In genomic region chr7:123820864-123821263, GRCh38 we compare ENCODE assay signal across 41 cellular contexts. TPM values are rescaled to one million over a fixed set of nuclear protein-coding genes. Genes with fewer than 3 reads are reported as not detected.
"Had no signal": no experiment of that assay in that cellular context is flagged by ENCODE, and none has a peak within 500 bp of the region (broad histone marks: within the 10 kb centered on the region; RNA-seq: fewer than 3 reads in every experiment).

No MANE protein-coding gene starts in this region.

- DNase-seq: activated effector memory CD4-positive, alpha-beta T cell treated with anti-CD3 and anti-CD28 coated beads, Interleukin-2, amount 50 U/mL, for 16 hours; activated effector memory CD4-positive, alpha-beta T cell treated with Interleukin-2 at 50 U/mL for 16 hours; activated gamma-delta T cell; activated gamma-delta T cell treated with Interleukin-2 at 50 U/mL for 16 hours; activated naive CD4-positive, alpha-beta T cell; activated naive CD4-positive, alpha-beta T cell treated with anti-CD3 and anti-CD28 coated beads for 36 hours; activated naive CD4-positive, alpha-beta T cell treated with anti-CD3 and anti-CD28 coated beads, Interleukin-2, amount 10 ng/mL, durations not matched to agents 7 days and 5 days; activated naive CD4-positive, alpha-beta T cell treated with anti-CD3 and anti-CD28 coated beads, Interleukin-2, amount 50 U/mL, for 16 hours; activated naive CD4-positive, alpha-beta T cell treated with Interleukin-2 at 50 U/mL for 16 hours; activated naive CD8-positive, alpha-beta T cell treated with anti-CD3 and anti-CD28 coated beads for 36 hours; activated naive CD8-positive, alpha-beta T cell treated with anti-CD3 and anti-CD28 coated beads, Interleukin-2, amount 10 ng/mL, durations not matched to agents 7 days and 5 days; activated naive CD8-positive, alpha-beta T cell treated with anti-CD3 and anti-CD28 coated beads, Interleukin-2, amount 50 U/mL, for 24 hours; activated T-cell treated with anti-CD3 and anti-CD28 coated beads, Interleukin-2, amount 50 U/mL, for 1 hour; activated T-cell treated with anti-CD3 and anti-CD28 coated beads, Interleukin-2, amount 50 U/mL, for 24 hours; activated T-cell treated with anti-CD3 and anti-CD28 coated beads, Interleukin-2, amount 50 U/mL, for 4 hours; activated T-cell treated with anti-CD3 and anti-CD28 coated beads, Interleukin-2, amount 50 U/mL, for 48 hours; activated T-cell treated with anti-CD3 and anti-CD28 coated beads, Interleukin-2, amount 50 U/mL, for 72 hours; adrenal gland; amniotic stem cell; amygdala; anterior cingulate cortex; aorta; body of pancreas; brain microvascular endothelial cell; caudate nucleus; central memory CD4-positive, alpha-beta T cell; cerebellar nuclear complex had no signal

- ATAC-seq: activated naive CD4-positive, alpha-beta T cell treated with anti-CD3 and anti-CD28 coated beads, Interleukin-2, amount 50 U/mL, for 72 hours; activated naive CD8-positive, alpha-beta T cell treated with anti-CD3 and anti-CD28 coated beads, Interleukin-2, amount 50 U/mL, for 24 hours; activated T-cell treated with anti-CD3 and anti-CD28 coated beads, Interleukin-2, amount 50 U/mL, for 4 hours; activated T-cell treated with anti-CD3 and anti-CD28 coated beads, Interleukin-2, amount 50 U/mL, for 72 hours; activated T-helper 17 cell treated with anti-CD3 and anti-CD28 coated beads, Interleukin-2, amount 50 U/mL, for 72 hours; body of pancreas had no signal

- H3K4me1 ChIP-seq: adrenal gland, ascending aorta had no signal

- H3K9me3 Mint-ChIP-seq: activated naive CD4-positive, alpha-beta T cell treated with anti-CD3 and anti-CD28 coated beads for 36 hours; activated naive CD4-positive, alpha-beta T cell treated with anti-CD3 and anti-CD28 coated beads, Interleukin-2, amount 10 ng/mL, durations not matched to agents 7 days and 5 days; activated naive CD8-positive, alpha-beta T cell treated with anti-CD3 and anti-CD28 coated beads, Interleukin-2, amount 10 ng/mL, durations not matched to agents 7 days and 5 days; activated naive CD8-positive, alpha-beta T cell treated with anti-CD3 and anti-CD28 coated beads, Interleukin-2, amount 50 U/mL, for 24 hours; activated T-cell treated with anti-CD3 and anti-CD28 coated beads, Interleukin-2, amount 50 U/mL, for 24 hours; activated T-cell treated with anti-CD3 and anti-CD28 coated beads, Interleukin-2, amount 50 U/mL, for 4 hours; activated T-cell treated with anti-CD3 and anti-CD28 coated beads, Interleukin-2, amount 50 U/mL, for 72 hours; activated T-helper 1 cell treated with anti-CD3 and anti-CD28 coated beads, Interleukin-12 subunit alpha, Interleukin-12 subunit beta, Interleukin-2, Interleukin-4 antibody, amounts not matched to agents 30 ng/mL and 10 ng/mL and 1 ng/mL, durations not matched to agents 14 hours and 24 hours and 36 hours; activated T-helper 17 cell treated with anti-CD3 and anti-CD28 coated beads, Interleukin-2, amount 50 U/mL, for 72 hours; activated T-helper 2 cell treated with anti-CD3 and anti-CD28 coated beads, Interferon-gamma antibody, Interleukin-2, Interleukin-4, amounts not matched to agents 10 μg/mL and 5 μg/mL and 100 μg/mL, durations not matched to agents 14 hours and 24 hours and 36 hours; brain; central memory CD8-positive, alpha-beta T cell had no signal

- H3K27me3 ChIP-seq: adrenal gland, ascending aorta, body of pancreas, brain microvascular endothelial cell, cardiac muscle cell had no signal

- H3K36me3 ChIP-seq: adrenal gland, ascending aorta, brain microvascular endothelial cell, cardiac muscle cell had no signal

- H3K27me3 Mint-ChIP-seq: activated naive CD4-positive, alpha-beta T cell treated with anti-CD3 and anti-CD28 coated beads, Interleukin-2, amount 10 ng/mL, durations not matched to agents 7 days and 5 days; activated naive CD8-positive, alpha-beta T cell; brain had no signal

- H3K4me1 Mint-ChIP-seq: brain had no signal

- H3K4me3 ChIP-seq: adrenal gland, ascending aorta, body of pancreas, cardiac muscle cell had no signal

- H3K9me3 ChIP-seq: adrenal gland, ascending aorta, body of pancreas had no signal

- H3K36me3 Mint-ChIP-seq: activated naive CD4-positive, alpha-beta T cell treated with anti-CD3 and anti-CD28 coated beads, Interleukin-2, amount 10 ng/mL, durations not matched to agents 7 days and 5 days; activated naive CD8-positive, alpha-beta T cell; activated naive CD8-positive, alpha-beta T cell treated with anti-CD3 and anti-CD28 coated beads for 36 hours; activated naive CD8-positive, alpha-beta T cell treated with anti-CD3 and anti-CD28 coated beads, Interleukin-2, amount 10 ng/mL, durations not matched to agents 7 days and 5 days; brain had no signal

- H3K27ac ChIP-seq: adrenal gland, ascending aorta, body of pancreas, brain microvascular endothelial cell, cardiac muscle cell had no signal

- H3K27ac Mint-ChIP-seq: activated naive CD4-positive, alpha-beta T cell treated with anti-CD3 and anti-CD28 coated beads for 36 hours; activated naive CD4-positive, alpha-beta T cell treated with anti-CD3 and anti-CD28 coated beads, Interleukin-2, amount 10 ng/mL, durations not matched to agents 7 days and 5 days; activated naive CD4-positive, alpha-beta T cell treated with anti-CD3 and anti-CD28 coated beads, Interleukin-2, amount 50 U/mL, for 24 hours; activated naive CD4-positive, alpha-beta T cell treated with anti-CD3 and anti-CD28 coated beads, Interleukin-2, amount 50 U/mL, for 72 hours; activated naive CD8-positive, alpha-beta T cell; activated naive CD8-positive, alpha-beta T cell treated with anti-CD3 and anti-CD28 coated beads for 36 hours; activated naive CD8-positive, alpha-beta T cell treated with anti-CD3 and anti-CD28 coated beads, Interleukin-2, amount 10 ng/mL, durations not matched to agents 7 days and 5 days; activated naive CD8-positive, alpha-beta T cell treated with anti-CD3 and anti-CD28 coated beads, Interleukin-2, amount 50 U/mL, for 24 hours; activated T-cell treated with anti-CD3 and anti-CD28 coated beads, Interleukin-2, amount 50 U/mL, for 24 hours; activated T-cell treated with anti-CD3 and anti-CD28 coated beads, Interleukin-2, amount 50 U/mL, for 72 hours; activated T-helper 1 cell treated with anti-CD3 and anti-CD28 coated beads, Interleukin-12 subunit alpha, Interleukin-12 subunit beta, Interleukin-2, Interleukin-4 antibody, amounts not matched to agents 30 ng/mL and 10 ng/mL and 1 ng/mL, durations not matched to agents 14 hours and 24 hours and 36 hours; activated T-helper 17 cell treated with anti-CD3 and anti-CD28 coated beads, Interleukin-2, amount 50 U/mL, for 72 hours; activated T-helper 2 cell treated with anti-CD3 and anti-CD28 coated beads, Interferon-gamma antibody, Interleukin-2, Interleukin-4, amounts not matched to agents 10 μg/mL and 5 μg/mL and 100 μg/mL, durations not matched to agents 14 hours and 24 hours and 36 hours; brain had no signal

- H3K4me3 Mint-ChIP-seq: activated naive CD4-positive, alpha-beta T cell treated with anti-CD3 and anti-CD28 coated beads for 36 hours; activated naive CD4-positive, alpha-beta T cell treated with anti-CD3 and anti-CD28 coated beads, Interleukin-2, amount 10 ng/mL, durations not matched to agents 7 days and 5 days; activated naive CD4-positive, alpha-beta T cell treated with anti-CD3 and anti-CD28 coated beads, Interleukin-2, amount 50 U/mL, for 24 hours; activated naive CD8-positive, alpha-beta T cell; activated naive CD8-positive, alpha-beta T cell treated with anti-CD3 and anti-CD28 coated beads for 36 hours; activated naive CD8-positive, alpha-beta T cell treated with anti-CD3 and anti-CD28 coated beads, Interleukin-2, amount 10 ng/mL, durations not matched to agents 7 days and 5 days; activated naive CD8-positive, alpha-beta T cell treated with anti-CD3 and anti-CD28 coated beads, Interleukin-2, amount 50 U/mL, for 24 hours; activated T-cell treated with anti-CD3 and anti-CD28 coated beads, Interleukin-2, amount 50 U/mL, for 24 hours; activated T-cell treated with anti-CD3 and anti-CD28 coated beads, Interleukin-2, amount 50 U/mL, for 4 hours; activated T-cell treated with anti-CD3 and anti-CD28 coated beads, Interleukin-2, amount 50 U/mL, for 72 hours; activated T-helper 1 cell treated with anti-CD3 and anti-CD28 coated beads, Interleukin-12 subunit alpha, Interleukin-12 subunit beta, Interleukin-2, Interleukin-4 antibody, amounts not matched to agents 30 ng/mL and 10 ng/mL and 1 ng/mL, durations not matched to agents 14 hours and 24 hours and 36 hours; activated T-helper 17 cell treated with anti-CD3 and anti-CD28 coated beads, Interleukin-2, amount 50 U/mL, for 72 hours; brain; central memory CD8-positive, alpha-beta T cell had no signal

RNA-seq across cellular contexts. Expression of gene HYAL4, which starts 24.1 kb away (rescaled TPM):
- total RNA-seq: activated naive CD4-positive, alpha-beta T cell treated with anti-CD3 and anti-CD28 coated beads for 36 hours; activated naive CD8-positive, alpha-beta T cell treated with anti-CD3 and anti-CD28 coated beads for 36 hours; activated naive CD8-positive, alpha-beta T cell treated with anti-CD3 and anti-CD28 coated beads, Interleukin-2, amount 10 ng/mL, durations not matched to agents 7 days and 5 days; activated T-cell treated with anti-CD3 and anti-CD28 coated beads, Interleukin-2, amount 50 U/mL, for 4 hours; activated T-helper 1 cell treated with anti-CD3 and anti-CD28 coated beads, Interleukin-12 subunit alpha, Interleukin-12 subunit beta, Interleukin-2, Interleukin-4 antibody, amounts not matched to agents 30 ng/mL and 10 ng/mL and 1 ng/mL, durations not matched to agents 14 hours and 24 hours and 36 hours; activated T-helper 17 cell treated with anti-CD3 and anti-CD28 coated beads, Interleukin-2, amount 50 U/mL, for 72 hours; activated T-helper 2 cell treated with anti-CD3 and anti-CD28 coated beads, Interferon-gamma antibody, Interleukin-2, Interleukin-4, amounts not matched to agents 10 μg/mL and 5 μg/mL and 100 μg/mL, durations not matched to agents 14 hours and 24 hours and 36 hours; adrenal gland; aorta; ascending aorta; astrocyte; body of pancreas; cardiac muscle cell; cerebellum; chondrocyte had no signal
- polyA plus RNA-seq: adipose tissue, adrenal gland, aorta, cardiac muscle cell had no signal
